Comparison of ENCODE assay signal across 8 cellular contexts in genomic region chr10:22986771-22987542, GRCh38. TPM values are rescaled to one million over a fixed set of nuclear protein-coding genes. Genes with fewer than 3 reads are reported as not detected.
DNase-seq lines count a peak whose midpoint lies in the region; ATAC-seq and TF ChIP-seq lines count a peak whose summit lies in the region.

No MANE protein-coding gene starts in this region.

- no peak for TF ChIP-seq POLR2A in vagina (IDR thresholded peaks at IDR 0.05)

- H3K36me3 ChIP-seq in GM23338 (ENCODE audit: insufficient read depth), result no peaks in the 10 kb centered on the region
- no peaks in the 10 kb centered on the region for H3K36me3 ChIP-seq in vagina

- H4K20me1 ChIP-seq in GM23338 (replicated peaks; ENCODE audit: insufficient read depth), result no peaks in the 10 kb centered on the region

- TF ChIP-seq CTCF in GM23338 (conservative IDR thresholded peaks at IDR 0.05; ENCODE audit: low read depth in 2 of 2), result peak; percentile 47 to 68; a peak in 3 of 4 replicates
- peak; percentile 63 for TF ChIP-seq CTCF in neural crest cell (conservative IDR thresholded peaks at IDR 0.05)
- TF ChIP-seq CTCF in vagina (IDR thresholded peaks at IDR 0.05), result peak in 1 of 3 experiments; percentile 32

- no peaks in the 10 kb centered on the region for H3K9me3 ChIP-seq in vagina

- intact Hi-C loops in vagina (cut with DNase I), result loop anchor here (10.0 kb wide), 1 partner anchor 422 kb away; no protein-coding TSS in a partner anchor

- H3F3A ChIP-seq in GM23338 (replicated peaks; ENCODE audit: low read depth), result no peaks in the 10 kb centered on the region

- H3K79me2 ChIP-seq in GM23338 (replicated peaks; ENCODE audit: insufficient read depth), result no peaks in the 10 kb centered on the region

- H3K4me1 Mint-ChIP-seq in GM23338, result peaks cover 19% of the 10 kb centered on the region
- peaks cover 13% of the 10 kb centered on the region for H3K4me1 Mint-ChIP-seq in neural crest cell

- H3K4me3 Mint-ChIP-seq in GM23338, result no peak overlapping the region
- no peak overlapping the region for H3K4me3 Mint-ChIP-seq in neural crest cell

- no peak for ATAC-seq in GM23338

- peak; percentile 10 for DNase-seq in DMS153 treated with DMSO at 0.1 percent for 48 hours (lab: John Stamatoyannopoulos, UW; ENCODE audit: unreplicated experiment)
- DNase-seq in GM23338 (ENCODE audit: low spot score), result peak; percentile 47
- DNase-seq in NCI-H345 treated with DMSO at 0.1 percent for 48 hours (lab: John Stamatoyannopoulos, UW; ENCODE audit: unreplicated experiment), result peak; percentile 26
- peak; percentile 61 for DNase-seq in dermis blood vessel endothelial cell
- DNase-seq in neural crest cell (ENCODE audit: low read depth, low spot score), result no peak
- DNase-seq in GM19238 (ENCODE audit: insufficient read length, low spot score), result no peak
- no peak for DNase-seq in NCI-H2081 treated with DMSO at 0.1 percent for 48 hours (lab: John Stamatoyannopoulos, UW)
- DNase-seq in vagina (ENCODE audit: extremely low spot score in 2 of 2), result no peak

- H3K9me3 Mint-ChIP-seq in GM23338 (no peaks in the 10 kb centered on the region), neural crest cell (no peaks in the 10 kb centered on the region)

- H2AFZ ChIP-seq in GM23338, result no peak overlapping the region

- H3K27me3 ChIP-seq in GM23338 (ENCODE audit: insufficient read depth) (no peaks in the 10 kb centered on the region), vagina (no peaks in the 10 kb centered on the region)

- H3K4me2 ChIP-seq in GM23338, result no peak overlapping the region

- H3K9me2 ChIP-seq in GM23338 (ENCODE audit: insufficient read depth), result no peaks in the 10 kb centered on the region

- H3K27ac ChIP-seq in GM23338 (ENCODE audit: low read depth), result no peak overlapping the region
- no peak overlapping the region for H3K27ac ChIP-seq in vagina

- no peak overlapping the region for H3K4me3 ChIP-seq in GM23338
- H3K4me3 ChIP-seq in vagina, result no peak overlapping the region

- H3K27me3 Mint-ChIP-seq in GM23338 (ENCODE audit: insufficient read depth, low read depth, poor library complexity) (peaks cover 5% of the 10 kb centered on the region), neural crest cell (ENCODE audit: low read depth) (peaks cover 7% of the 10 kb centered on the region)

- H3K4me1 ChIP-seq in GM23338 (ENCODE audit: insufficient read depth) (peaks cover 16% of the 10 kb centered on the region), vagina (no peaks in the 10 kb centered on the region)

- no peaks in the 10 kb centered on the region for H3K36me3 Mint-ChIP-seq in GM23338 (ENCODE audit: low read depth)
- H3K36me3 Mint-ChIP-seq in neural crest cell (ENCODE audit: low read depth), result no peaks in the 10 kb centered on the region

- H3K27ac Mint-ChIP-seq in GM23338, result no peak overlapping the region
- no peak overlapping the region for H3K27ac Mint-ChIP-seq in neural crest cell (ENCODE audit: unreplicated experiment)

TF ChIP-seq in GM23338, 12 proteins besides CTCF, POLR2A, EP300 and RAD21:
- TF ChIP-seq NANOG (IDR thresholded peaks at IDR 0.05; ENCODE audit: borderline replicate concordance), result no peak
- TF ChIP-seq, protein P1, sequence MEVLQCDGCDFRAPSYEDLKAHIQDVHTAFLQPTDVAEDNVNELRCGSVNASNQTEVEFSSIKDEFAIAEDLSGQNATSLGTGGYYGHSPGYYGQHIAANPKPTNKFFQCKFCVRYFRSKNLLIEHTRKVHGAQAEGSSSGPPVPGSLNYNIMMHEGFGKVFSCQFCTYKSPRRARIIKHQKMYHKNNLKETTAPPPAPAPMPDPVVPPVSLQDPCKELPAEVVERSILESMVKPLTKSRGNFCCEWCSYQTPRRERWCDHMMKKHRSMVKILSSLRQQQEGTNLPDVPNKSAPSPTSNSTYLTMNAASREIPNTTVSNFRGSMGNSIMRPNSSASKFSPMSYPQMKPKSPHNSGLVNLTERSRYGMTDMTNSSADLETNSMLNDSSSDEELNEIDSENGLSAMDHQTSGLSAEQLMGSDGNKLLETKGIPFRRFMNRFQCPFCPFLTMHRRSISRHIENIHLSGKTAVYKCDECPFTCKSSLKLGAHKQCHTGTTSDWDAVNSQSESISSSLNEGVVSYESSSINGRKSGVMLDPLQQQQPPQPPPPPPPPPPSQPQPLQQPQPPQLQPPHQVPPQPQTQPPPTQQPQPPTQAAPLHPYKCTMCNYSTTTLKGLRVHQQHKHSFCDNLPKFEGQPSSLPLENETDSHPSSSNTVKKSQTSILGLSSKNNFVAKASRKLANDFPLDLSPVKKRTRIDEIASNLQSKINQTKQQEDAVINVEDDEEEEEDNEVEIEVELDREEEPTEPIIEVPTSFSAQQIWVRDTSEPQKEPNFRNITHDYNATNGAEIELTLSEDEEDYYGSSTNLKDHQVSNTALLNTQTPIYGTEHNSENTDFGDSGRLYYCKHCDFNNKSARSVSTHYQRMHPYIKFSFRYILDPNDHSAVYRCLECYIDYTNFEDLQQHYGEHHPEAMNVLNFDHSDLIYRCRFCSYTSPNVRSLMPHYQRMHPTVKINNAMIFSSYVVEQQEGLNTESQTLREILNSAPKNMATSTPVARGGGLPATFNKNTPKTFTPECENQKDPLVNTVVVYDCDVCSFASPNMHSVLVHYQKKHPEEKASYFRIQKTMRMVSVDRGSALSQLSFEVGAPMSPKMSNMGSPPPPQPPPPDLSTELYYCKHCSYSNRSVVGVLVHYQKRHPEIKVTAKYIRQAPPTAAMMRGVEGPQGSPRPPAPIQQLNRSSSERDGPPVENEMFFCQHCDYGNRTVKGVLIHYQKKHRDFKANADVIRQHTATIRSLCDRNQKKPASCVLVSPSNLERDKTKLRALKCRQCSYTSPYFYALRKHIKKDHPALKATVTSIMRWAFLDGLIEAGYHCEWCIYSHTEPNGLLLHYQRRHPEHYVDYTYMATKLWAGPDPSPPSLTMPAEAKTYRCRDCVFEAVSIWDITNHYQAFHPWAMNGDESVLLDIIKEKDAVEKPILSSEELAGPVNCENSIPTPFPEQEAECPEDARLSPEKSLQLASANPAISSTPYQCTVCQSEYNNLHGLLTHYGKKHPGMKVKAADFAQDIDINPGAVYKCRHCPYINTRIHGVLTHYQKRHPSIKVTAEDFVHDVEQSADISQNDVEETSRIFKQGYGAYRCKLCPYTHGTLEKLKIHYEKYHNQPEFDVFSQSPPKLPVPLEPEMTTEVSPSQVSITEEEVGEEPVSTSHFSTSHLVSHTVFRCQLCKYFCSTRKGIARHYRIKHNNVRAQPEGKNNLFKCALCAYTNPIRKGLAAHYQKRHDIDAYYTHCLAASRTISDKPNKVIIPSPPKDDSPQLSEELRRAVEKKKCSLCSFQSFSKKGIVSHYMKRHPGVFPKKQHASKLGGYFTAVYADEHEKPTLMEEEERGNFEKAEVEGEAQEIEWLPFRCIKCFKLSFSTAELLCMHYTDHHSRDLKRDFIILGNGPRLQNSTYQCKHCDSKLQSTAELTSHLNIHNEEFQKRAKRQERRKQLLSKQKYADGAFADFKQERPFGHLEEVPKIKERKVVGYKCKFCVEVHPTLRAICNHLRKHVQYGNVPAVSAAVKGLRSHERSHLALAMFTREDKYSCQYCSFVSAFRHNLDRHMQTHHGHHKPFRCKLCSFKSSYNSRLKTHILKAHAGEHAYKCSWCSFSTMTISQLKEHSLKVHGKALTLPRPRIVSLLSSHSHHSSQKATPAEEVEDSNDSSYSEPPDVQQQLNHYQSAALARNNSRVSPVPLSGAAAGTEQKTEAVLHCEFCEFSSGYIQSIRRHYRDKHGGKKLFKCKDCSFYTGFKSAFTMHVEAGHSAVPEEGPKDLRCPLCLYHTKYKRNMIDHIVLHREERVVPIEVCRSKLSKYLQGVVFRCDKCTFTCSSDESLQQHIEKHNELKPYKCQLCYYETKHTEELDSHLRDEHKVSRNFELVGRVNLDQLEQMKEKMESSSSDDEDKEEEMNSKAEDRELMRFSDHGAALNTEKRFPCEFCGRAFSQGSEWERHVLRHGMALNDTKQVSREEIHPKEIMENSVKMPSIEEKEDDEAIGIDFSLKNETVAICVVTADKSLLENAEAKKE (CRISPR knock-in tag; IDR thresholded peaks at IDR 0.05), result no peak
- TF ChIP-seq EZH2phosphoT487 (IDR thresholded peaks at IDR 0.05; ENCODE audit: unreplicated experiment), result no peak
- no peak for TF ChIP-seq POLR2AphosphoS5 (IDR thresholded peaks at IDR 0.05; ENCODE audit: low read depth)
- TF ChIP-seq CREB1 (CRISPR knock-in tag; IDR thresholded peaks at IDR 0.05; ENCODE audit: low read depth), result no peak
- no peak for TF ChIP-seq JUNB (IDR thresholded peaks at IDR 0.05; ENCODE audit: unreplicated experiment)
- TF ChIP-seq STAT1 (IDR thresholded peaks at IDR 0.05; ENCODE audit: unreplicated experiment), result no peak
- no peak for TF ChIP-seq ZNF114 (CRISPR knock-in tag; IDR thresholded peaks at IDR 0.05)
- TF ChIP-seq, protein P2, sequence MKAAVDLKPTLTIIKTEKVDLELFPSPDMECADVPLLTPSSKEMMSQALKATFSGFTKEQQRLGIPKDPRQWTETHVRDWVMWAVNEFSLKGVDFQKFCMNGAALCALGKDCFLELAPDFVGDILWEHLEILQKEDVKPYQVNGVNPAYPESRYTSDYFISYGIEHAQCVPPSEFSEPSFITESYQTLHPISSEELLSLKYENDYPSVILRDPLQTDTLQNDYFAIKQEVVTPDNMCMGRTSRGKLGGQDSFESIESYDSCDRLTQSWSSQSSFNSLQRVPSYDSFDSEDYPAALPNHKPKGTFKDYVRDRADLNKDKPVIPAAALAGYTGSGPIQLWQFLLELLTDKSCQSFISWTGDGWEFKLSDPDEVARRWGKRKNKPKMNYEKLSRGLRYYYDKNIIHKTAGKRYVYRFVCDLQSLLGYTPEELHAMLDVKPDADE (IDR thresholded peaks at IDR 0.05), result no peak
- TF ChIP-seq EZH2 (IDR thresholded peaks at IDR 0.05; ENCODE audit: low read depth, unreplicated experiment), result no peak

RNA-seq across cellular contexts. Expression of gene ARMC3, which starts 59.1 kb away (rescaled TPM):
- total RNA-seq in GM23338 (2014; rRNA removed; shearing (Covaris generic)), result 0.16 and 0.24 TPM in 2 replicates
- 0.17 TPM in 1 of 2 replicates, not detected in the other for polyA plus RNA-seq in GM23338 (2016; fragmentation: Nextera tagmentation; extraction: Ambion mirVana)
- total RNA-seq in dermis blood vessel endothelial cell (not detected in 2 replicates), neural crest cell (1.5 and 2.8 TPM in 2 replicates), vagina (not detected)

Comparison
In these comparisons a context has a peak if more than half of its experiments do, and no peak if none do; other contexts are left out.
1. DNase-seq: peak in DMS153 treated with DMSO at 0.1 percent for 48 hours (single experiment), GM23338 (single experiment), NCI-H345 treated with DMSO at 0.1 percent for 48 hours (single experiment) and dermis blood vessel endothelial cell (single experiment); none in neural crest cell (single experiment), GM19238 (single experiment), NCI-H2081 treated with DMSO at 0.1 percent for 48 hours (single experiment) and vagina (0 of 2).